In genomic region chr1:170562644-170563338, GRCh38 we compare ENCODE assay signal across 8 cellular contexts. TPM values are rescaled to one million over a fixed set of nuclear protein-coding genes. Genes with fewer than 3 reads are reported as not detected.
DNase-seq lines count a peak whose midpoint lies in the region; ATAC-seq and TF ChIP-seq lines count a peak whose summit lies in the region.

No MANE protein-coding gene starts in this region.

- no peak for TF ChIP-seq CTCF in glutamatergic neuron (IDR thresholded peaks at IDR 0.05; ENCODE audit: partially characterized antibody, unreplicated experiment)

- H3K4me1 Mint-ChIP-seq in activated CD8-positive, alpha-beta T cell treated with anti-CD3 and anti-CD28 coated beads, Interleukin-2, amount 10 ng/mL, durations not matched to agents 7 days and 5 days (ENCODE audit: low read depth), result peaks cover 15% of the 10 kb centered on the region
- peaks cover 7% of the 10 kb centered on the region for H3K4me1 Mint-ChIP-seq in glutamatergic neuron (ENCODE audit: low read depth, unreplicated experiment)

- ATAC-seq in HG03571 (IDR thresholded peaks at IDR 0.05; ENCODE audit: unreplicated experiment), result peak; percentile 60
- no peak for ATAC-seq in activated CD8-positive, alpha-beta T cell treated with anti-CD3 and anti-CD28 coated beads, Interleukin-2, amount 10 ng/mL, durations not matched to agents 7 days and 5 days

- H3K9me3 Mint-ChIP-seq in activated CD8-positive, alpha-beta T cell treated with anti-CD3 and anti-CD28 coated beads, Interleukin-2, amount 10 ng/mL, durations not matched to agents 7 days and 5 days (ENCODE audit: insufficient read depth), result peaks cover 6% of the 10 kb centered on the region
- H3K9me3 Mint-ChIP-seq in glutamatergic neuron (ENCODE audit: unreplicated experiment), result peaks cover 4% of the 10 kb centered on the region

- DNase-seq in activated naive CD4-positive, alpha-beta T cell treated with Interleukin-2 at 50 U/mL for 16 hours, result peak; percentile 3
- no peak for DNase-seq in activated naive CD4-positive, alpha-beta T cell treated with anti-CD3 and anti-CD28 coated beads, Interleukin-2, amount 50 U/mL, for 16 hours
- peak; percentile 40 for DNase-seq in activated CD8-positive, alpha-beta T cell treated with anti-CD3 and anti-CD28 coated beads, Interleukin-2, amount 10 ng/mL, durations not matched to agents 7 days and 5 days
- DNase-seq in glutamatergic neuron (peak; percentile 22), pulmonary artery endothelial cell (ENCODE audit: low read depth, low spot score) (peak; percentile 77), activated gamma-delta T cell treated with Interleukin-2 at 50 U/mL for 16 hours (no peak), GOT3 (lab: John Stamatoyannopoulos, UW) (no peak)

- no peak overlapping the region for H3K27ac Mint-ChIP-seq in activated CD8-positive, alpha-beta T cell treated with anti-CD3 and anti-CD28 coated beads, Interleukin-2, amount 10 ng/mL, durations not matched to agents 7 days and 5 days
- H3K27ac Mint-ChIP-seq in glutamatergic neuron (ENCODE audit: unreplicated experiment), result peak overlapping the region; percentile 63

- CTCF ChIA-PET in activated CD8-positive, alpha-beta T cell treated with anti-CD3 and anti-CD28 coated beads, Interleukin-2, amount 10 ng/mL, durations not matched to agents 7 days and 5 days (lab: Charles Lee), result no interaction called here

- H3K36me3 Mint-ChIP-seq in activated CD8-positive, alpha-beta T cell treated with anti-CD3 and anti-CD28 coated beads, Interleukin-2, amount 10 ng/mL, durations not matched to agents 7 days and 5 days (ENCODE audit: low read depth), result no peaks in the 10 kb centered on the region
- no peaks in the 10 kb centered on the region for H3K36me3 Mint-ChIP-seq in glutamatergic neuron (ENCODE audit: unreplicated experiment)

- H3K27me3 Mint-ChIP-seq in activated CD8-positive, alpha-beta T cell treated with anti-CD3 and anti-CD28 coated beads, Interleukin-2, amount 10 ng/mL, durations not matched to agents 7 days and 5 days (ENCODE audit: low read depth), result peaks cover 11% of the 10 kb centered on the region
- H3K27me3 Mint-ChIP-seq in glutamatergic neuron (ENCODE audit: unreplicated experiment), result no peaks in the 10 kb centered on the region

- H3K4me3 Mint-ChIP-seq in activated CD8-positive, alpha-beta T cell treated with anti-CD3 and anti-CD28 coated beads, Interleukin-2, amount 10 ng/mL, durations not matched to agents 7 days and 5 days, result no peak overlapping the region
- no peak overlapping the region for H3K4me3 Mint-ChIP-seq in glutamatergic neuron (ENCODE audit: unreplicated experiment)

- POLR2A ChIA-PET in activated CD8-positive, alpha-beta T cell treated with anti-CD3 and anti-CD28 coated beads, Interleukin-2, amount 10 ng/mL, durations not matched to agents 7 days and 5 days (lab: Charles Lee), result no interaction called here

RNA-seq across cellular contexts. Expression of gene GORAB, which starts 30.8 kb away (rescaled TPM):
- total RNA-seq in activated CD8-positive, alpha-beta T cell treated with anti-CD3 and anti-CD28 coated beads, Interleukin-2, amount 10 ng/mL, durations not matched to agents 7 days and 5 days, result 10 to 100 TPM; 11.0 TPM
- total RNA-seq in glutamatergic neuron (ENCODE audit: unreplicated experiment), result 9.1 TPM
- 5.6 and 12.3 TPM in 2 replicates for total RNA-seq in pulmonary artery endothelial cell

Comparison
In these comparisons a context has a peak if more than half of its experiments do, and no peak if none do; other contexts are left out.
1. DNase-seq: peak in activated naive CD4-positive, alpha-beta T cell treated with Interleukin-2 at 50 U/mL for 16 hours (single experiment), activated CD8-positive, alpha-beta T cell treated with anti-CD3 and anti-CD28 coated beads, Interleukin-2, amount 10 ng/mL, durations not matched to agents 7 days and 5 days (single experiment), glutamatergic neuron (single experiment) and pulmonary artery endothelial cell (single experiment); none in activated naive CD4-positive, alpha-beta T cell treated with anti-CD3 and anti-CD28 coated beads, Interleukin-2, amount 50 U/mL, for 16 hours (single experiment), activated gamma-delta T cell treated with Interleukin-2 at 50 U/mL for 16 hours (single experiment) and GOT3 (single experiment).